ENCODE assay signal across 8 cellular contexts in the genomic region with DNA sequence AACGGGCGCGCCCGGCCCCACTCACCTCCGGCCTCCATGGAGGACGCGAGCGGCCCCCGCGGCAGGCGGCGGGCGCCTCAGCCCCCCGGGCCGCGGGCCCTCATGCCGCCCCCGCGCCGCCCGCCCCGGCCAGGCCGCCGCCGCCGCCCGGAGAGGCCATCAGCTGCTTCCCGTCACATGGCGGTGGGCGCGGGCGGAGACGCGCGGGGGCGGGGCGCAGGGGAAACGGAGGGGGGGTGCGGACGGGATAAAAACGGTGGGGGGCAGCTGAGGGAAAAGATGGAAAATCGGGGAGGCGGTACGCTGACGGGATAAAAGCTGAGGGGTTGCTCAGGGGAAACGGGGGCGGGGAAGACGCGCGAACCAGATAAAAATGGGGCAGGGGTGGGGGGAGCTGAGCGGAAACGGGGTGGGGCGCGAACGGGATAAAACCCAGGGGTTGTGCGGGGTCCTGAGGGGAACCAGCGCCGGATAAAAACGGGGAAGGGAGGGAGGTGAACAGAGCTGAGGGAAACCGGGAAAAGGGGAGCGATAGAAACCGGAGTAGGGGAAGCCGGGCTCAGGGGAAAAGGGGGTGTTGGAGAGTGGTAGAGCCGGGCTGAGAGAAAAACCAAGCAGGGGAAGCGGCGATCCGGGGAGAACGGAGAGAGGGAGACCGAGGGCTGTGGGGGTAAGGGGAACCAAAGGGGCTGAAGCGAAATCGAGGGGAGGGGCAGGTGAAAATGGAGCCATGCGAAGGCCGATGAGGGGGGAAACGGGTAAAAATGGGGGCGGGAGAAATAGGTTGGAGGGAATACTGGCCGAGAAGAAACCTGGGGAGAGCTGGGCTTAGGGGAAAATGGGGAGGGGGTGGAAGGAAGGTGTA. TPM values are rescaled to one million over a fixed set of nuclear protein-coding genes. Genes with fewer than 3 reads are reported as not detected.
DNase-seq lines count a peak whose midpoint lies in the region; ATAC-seq, FAIRE-seq and TF ChIP-seq lines count a peak whose summit lies in the region.

A gene (minus strand): TSS at position 169 of the 865 bp plus-strand sequence. CDS start 131 bp downstream, at position 38.

- DNase-seq in T-cell (peak in 30 of 34 experiments; percentile 5 to 51 (median 28)), adrenal gland (peak; percentile 77 to 89 (median 87)), cardiac muscle cell (ENCODE audit: low read depth in 1 of 2, low spot score in 1 of 2) (peak; percentile 58 to 74), pancreas (peak; percentile 61 to 89 (median 80)), type B pancreatic cell (ENCODE audit: extremely low spot score, unreplicated experiment) (no peak)

- ATAC-seq in GM18511 (IDR thresholded peaks at IDR 0.05; ENCODE audit: unreplicated experiment) (peak; percentile 42), T-cell (replicated peaks in 1 of 4) (peak; percentile 42 to 55 (median 54)), pancreas (peak; percentile 59 to 62 (median 60))

- H3K9me3 Mint-ChIP-seq in T-cell (no peaks in the 10 kb centered on the region), type B pancreatic cell (peaks cover under 1% of the 10 kb centered on the region)

- peak within 1 kb of the TSS; percentile 85 for H3K9ac ChIP-seq in HUES48 (ENCODE audit: low read depth, low read length)

- H3K36me3 ChIP-seq in HUES48 (ENCODE audit: control insufficient read depth, insufficient read depth, low read length) (peaks cover 17% of the 10 kb centered on the region), adrenal gland (replicated peaks in 1 of 2) (no peaks in the 10 kb centered on the region), cardiac muscle cell (no peaks in the 10 kb centered on the region), pancreas (no peaks in the 10 kb centered on the region)

- H3K27ac Mint-ChIP-seq in T-cell, result peak within 1 kb of the TSS; percentile 94 to 96
- H3K27ac Mint-ChIP-seq in type B pancreatic cell, result peak within 1 kb of the TSS; percentile 99

- peak in 1 of 2 donors; percentile 4 for TF ChIP-seq POLR2A in adrenal gland (IDR thresholded peaks at IDR 0.05)

- H3K4me3 Mint-ChIP-seq in T-cell (peak within 1 kb of the TSS; percentile 86 to 91 (median 90)), type B pancreatic cell (peak within 1 kb of the TSS; percentile 97)

- H3K27ac ChIP-seq in 22Rv1 (peak within 1 kb of the TSS; percentile 89), HUES48 (ENCODE audit: low read depth, low read length) (peak within 1 kb of the TSS; percentile 97), adrenal gland (peak within 1 kb of the TSS; percentile 93 to 100 (median 97)), cardiac muscle cell (peak within 1 kb of the TSS; percentile 82), pancreas (peak within 1 kb of the TSS; percentile 85 to 95 (median 93))

- WGBS in adrenal gland, 4 donors, result 1% methylated on average over 31 to 76 of the region's 76 CpGs
- WGBS in pancreas, 2 donors, result 1% methylated on average over 64 to 76 of the region's 76 CpGs

- no peaks in the 10 kb centered on the region for H3K9me3 ChIP-seq in HUES48 (ENCODE audit: control insufficient read depth, insufficient read depth, low read length)
- H3K9me3 ChIP-seq in adrenal gland (replicated peaks in 1 of 3), result no peaks in the 10 kb centered on the region
- no peaks in the 10 kb centered on the region for H3K9me3 ChIP-seq in cardiac muscle cell (ENCODE audit: low read depth)
- H3K9me3 ChIP-seq in pancreas, result no peaks in the 10 kb centered on the region

- H3K4me1 ChIP-seq in HUES48 (ENCODE audit: control insufficient read depth, insufficient read depth, low read length) (peaks cover 28% of the 10 kb centered on the region), adrenal gland (replicated peaks in 1 of 2) (peaks cover 14 to 40% of the 10 kb centered on the region in 2 donors), cardiac muscle cell (ENCODE audit: low read depth) (peaks cover 15% of the 10 kb centered on the region), pancreas (peaks cover 10 to 38% (median 30%) of the 10 kb centered on the region in 3 donors)

- H3K27me3 ChIP-seq in HUES48 (ENCODE audit: control insufficient read depth, insufficient read depth, low read length) (no peaks in the 10 kb centered on the region), adrenal gland (no peaks in the 10 kb centered on the region), cardiac muscle cell (no peaks in the 10 kb centered on the region), pancreas (no peaks in the 10 kb centered on the region)

- intact Hi-C loops in adrenal gland (cut with DNase I), result no loop called here
- intact Hi-C loops in pancreas (cut with DNase I), result no loop called here

- POLR2A ChIA-PET in T-cell (lab: Charles Lee), result interaction anchor here (0.5 to 1.9 kb wide), 6 partner anchors 8 to 298 kb away, joined by 3 to 17 read pairs (median 3); no protein-coding TSS in a partner anchor

- no peak for FAIRE-seq in pancreas (lab: Jason Lieb, UNC)

- CTCF ChIA-PET in T-cell (lab: Charles Lee), result interaction anchor here (0.6 to 1.8 kb wide), 7 partner anchors 8 to 315 kb away, joined by 3 to 9 read pairs (median 4); a partner anchor contains a TSS

- H3K4me1 Mint-ChIP-seq in T-cell (peaks cover 47 to 60% (median 57%) of the 10 kb centered on the region in 3 donors), type B pancreatic cell (ENCODE audit: unreplicated experiment) (peaks cover 35% of the 10 kb centered on the region)

- H3K27me3 Mint-ChIP-seq in T-cell (no peaks in the 10 kb centered on the region), type B pancreatic cell (no peaks in the 10 kb centered on the region)

- TF ChIP-seq CTCF in 22Rv1 (IDR thresholded peaks at IDR 0.05), result no peak
- no peak for TF ChIP-seq CTCF in adrenal gland (IDR thresholded peaks at IDR 0.05)
- no peak for TF ChIP-seq CTCF in cardiac muscle cell (IDR thresholded peaks at IDR 0.05; ENCODE audit: low read depth, low read length)
- TF ChIP-seq CTCF in pancreas (IDR thresholded peaks at IDR 0.05), result no peak
- TF ChIP-seq CTCF in type B pancreatic cell (conservative IDR thresholded peaks at IDR 0.05), result no peak

- H3K36me3 Mint-ChIP-seq in T-cell, result no peaks in the 10 kb centered on the region
- peaks cover 5% of the 10 kb centered on the region for H3K36me3 Mint-ChIP-seq in type B pancreatic cell

- H3K4me3 ChIP-seq in HUES48 (ENCODE audit: low read depth, low read length) (peak within 1 kb of the TSS; percentile 86), adrenal gland (peak within 1 kb of the TSS; percentile 71 to 84 (median 83)), cardiac muscle cell (peak within 1 kb of the TSS; percentile 98), pancreas (peak within 1 kb of the TSS; percentile 56 to 73 (median 64))

RNA-seq across cellular contexts. Expression of the gene that starts here (rescaled TPM):
- total RNA-seq in T-cell, result 10 to 100 TPM; 19.6 to 33.7 (median 25.8) TPM
- total RNA-seq in adrenal gland, result 100 to 1,000 TPM in 6 of 8 donors, 10 to 100 TPM in 2; 95.2 to 201 (median 111) TPM
- polyA plus RNA-seq in adrenal gland, result 100 to 1,000 TPM in 1 of 3 donors, 10 to 100 TPM in 2; 50.0 to 162 (median 60.8) TPM
- 38.0 and 54.3 TPM in 2 replicates for total RNA-seq in cardiac muscle cell
- 31.7 and 31.9 TPM in 2 replicates for polyA plus RNA-seq in cardiac muscle cell
- total RNA-seq in pancreas, result 10 to 100 TPM; 36.3 to 55.2 (median 44.5) TPM
- polyA plus RNA-seq in pancreas, result 10 to 100 TPM; 23.7 to 33.2 TPM
- 46.0 and 58.1 TPM in 2 replicates for total RNA-seq in type B pancreatic cell (ENCODE audit: low replicate concordance)
